Comparison of ENCODE assay signal across 10 cellular contexts in genomic region chr6:1391692-1392309, GRCh38. TPM values are rescaled to one million over a fixed set of nuclear protein-coding genes. Genes with fewer than 3 reads are reported as not detected.
DNase-seq lines count a peak whose midpoint lies in the region; ATAC-seq, FAIRE-seq and TF ChIP-seq lines count a peak whose summit lies in the region.
"Had no signal": no experiment of that assay in that cellular context is flagged by ENCODE, and none has a peak within 500 bp of the region (broad histone marks: within the 10 kb centered on the region; RNA-seq: fewer than 3 reads in every experiment).

No MANE protein-coding gene starts in this region.

- peaks cover 12% of the 10 kb centered on the region for H3K4me1 Mint-ChIP-seq in MCF 10A (ENCODE audit: insufficient read depth, unreplicated experiment)

- no peaks in the 10 kb centered on the region for H3K27me3 Mint-ChIP-seq in MCF 10A (ENCODE audit: insufficient read depth, unreplicated experiment)

- no peak for TF ChIP-seq EP300 in H1 (IDR thresholded peaks at IDR 0.05; ENCODE audit: borderline replicate concordance in 1 of 2, low read depth in 2 of 2, low read length in 2 of 2)

- TF ChIP-seq POLR2A in H1 (IDR thresholded peaks at IDR 0.05; ENCODE audit: control extremely low read depth in 1 of 2, low read depth in 2 of 2, low read length in 2 of 2) = no peak

- peaks cover 2% of the 10 kb centered on the region; the same call in 1 of the 2 replicates for H3K23me2 ChIP-seq in H1 (ENCODE audit: low read depth, low read length)

- H3K4me1 ChIP-seq in mammary epithelial cell (ENCODE audit: insufficient read depth, low read length) = peaks cover 13% of the 10 kb centered on the region
- H3K4me1 ChIP-seq in H1 (replicated peaks in 1 of 4; ENCODE audit: control insufficient read depth in 3 of 4, insufficient read depth in 4 of 4, low read length in 3 of 4) = peaks cover 0 to 33% (median 11%) of the 10 kb centered on the region in 4 experiments; a peak in 6 of 7 replicates
- peaks cover 0 to 35% of the 10 kb centered on the region in 2 donors for H3K4me1 ChIP-seq in muscle layer of duodenum (ENCODE audit: control insufficient read depth in 1 of 2, insufficient read depth in 2 of 2, low read length in 2 of 2)
- H3K4me1 ChIP-seq in urinary bladder (ENCODE audit: insufficient read depth) = no peaks in the 10 kb centered on the region

- H3K9ac ChIP-seq in mammary epithelial cell (ENCODE audit: insufficient read depth, low read length) = no peak overlapping the region
- no peak overlapping the region for H3K9ac ChIP-seq in H1 (replicated peaks in 1 of 4; ENCODE audit: extremely low read depth in 1 of 4, low read depth in 3 of 4, low read length in 3 of 4)

- WGBS in mammary epithelial cell (ENCODE audit: low coverage, missing lambda C conversion rate) = 60% methylated on average over 9 of the region's 12 CpGs
- 12% methylated on average over 12 of the region's 12 CpGs; no CpG with 5 or more reads in 1 of the 2 experiments for WGBS in H1 (ENCODE audit: extremely low coverage in 1 of 2, insufficient coverage in 1 of 2, insufficient read length in 1 of 2, insufficient replicate concordance in 2 of 2, low coverage in 1 of 2, low lambda C conversion rate in 2 of 2, missing lambda C conversion rate in 1 of 2), 2 experiments
- 57% methylated on average over 12 of the region's 12 CpGs for WGBS in urinary bladder

- no peaks in the 10 kb centered on the region for H3K9me3 Mint-ChIP-seq in MCF 10A (ENCODE audit: unreplicated experiment)
- H3K9me3 Mint-ChIP-seq: mesothelial cell of epicardium had no signal

- CTCF ChIA-PET in MCF 10A (lab: Yijun Ruan, JAX) = interaction anchor here (3.0 kb wide), 1 partner anchor 32 kb away, joined by 12 read pairs; no protein-coding TSS in a partner anchor
- CTCF ChIA-PET in mammary epithelial cell (lab: Charles Lee; ENCODE audit: low non-redundant PET) = no interaction called here
- CTCF ChIA-PET in H1 (lab: Charles Lee; ENCODE audit: partially characterized antibody) = interaction anchor here (0.9 to 1.8 kb wide), 6 partner anchors 9 to 216 kb away, joined by 3 to 4 read pairs (median 4); no protein-coding TSS in a partner anchor

- no peak for ATAC-seq in GM21447 (IDR thresholded peaks at IDR 0.05; ENCODE audit: unreplicated experiment)
- ATAC-seq in HG02970 (IDR thresholded peaks at IDR 0.05; ENCODE audit: low FRiP score, unreplicated experiment) = no peak

- no peak overlapping the region for H2BK15ac ChIP-seq in H1 (ENCODE audit: low read length)

- TF ChIP-seq CTCF in MCF 10A (IDR thresholded peaks at IDR 0.05; ENCODE audit: unreplicated experiment) (no peak), mammary epithelial cell (conservative IDR thresholded peaks at IDR 0.05 in 1 of 2, IDR thresholded peaks at IDR 0.05 in 1 of 2; ENCODE audit: extremely low read depth in 1 of 2, insufficient read depth in 1 of 2, low read depth in 1 of 2, low read length in 2 of 2) (no peak), H1 (IDR thresholded peaks at IDR 0.05; ENCODE audit: control extremely low read depth in 1 of 3, insufficient read depth in 1 of 3, low read depth in 1 of 3, low read length in 3 of 3) (no peak)

- H3K27ac Mint-ChIP-seq in MCF 10A (ENCODE audit: low read depth, unreplicated experiment) = no peak overlapping the region
- H3K27ac Mint-ChIP-seq: mesothelial cell of epicardium had no signal

- intact Hi-C loops in MCF 10A (cut with micrococcal nuclease) (no loop called here), mammary epithelial cell (cut with micrococcal nuclease) (loop anchor here (10.0 kb wide), 1 partner anchor 1097 kb away; the partner anchor contains the start of gene DUSP22)

- no peaks in the 10 kb centered on the region for H3K36me3 ChIP-seq in mammary epithelial cell (ENCODE audit: insufficient read depth, low read length)
- peaks cover 0 to 13% (median 0%) of the 10 kb centered on the region in 4 experiments; a peak in 1 of 8 replicates for H3K36me3 ChIP-seq in H1 (ENCODE audit: control insufficient read depth in 2 of 4, insufficient read depth in 4 of 4, low read length in 3 of 4)
- H3K36me3 ChIP-seq in muscle layer of duodenum (ENCODE audit: control insufficient read depth in 1 of 2, insufficient read depth in 2 of 2, low read length in 2 of 2) = no peaks in the 10 kb centered on the region
- H3K36me3 ChIP-seq in urinary bladder (ENCODE audit: insufficient read depth) = no peaks in the 10 kb centered on the region

- no peaks in the 10 kb centered on the region for H3K9me3 ChIP-seq in mammary epithelial cell (replicated peaks; ENCODE audit: insufficient read depth, low read length)
- no peaks in the 10 kb centered on the region for H3K9me3 ChIP-seq in H1 (ENCODE audit: insufficient read depth in 2 of 2, low read depth in 1 of 2, low read length in 1 of 2)
- no peaks in the 10 kb centered on the region for H3K9me3 ChIP-seq in muscle layer of duodenum (ENCODE audit: control insufficient read depth in 1 of 2, low read length in 2 of 2)

- H3K27ac ChIP-seq in mammary epithelial cell (ENCODE audit: insufficient read depth, low read depth, low read length) (no peak overlapping the region), H1 (ENCODE audit: low read depth, low read length) (no peak overlapping the region), muscle layer of duodenum (ENCODE audit: low read length) (peak overlapping the region; percentile 33), urinary bladder (ENCODE audit: low read depth) (no peak overlapping the region)

- H4K20me1 ChIP-seq in mammary epithelial cell (ENCODE audit: insufficient read depth, low read length) (peaks cover 3% of the 10 kb centered on the region), H1 (replicated peaks in 1 of 2; ENCODE audit: control insufficient read depth in 1 of 2, insufficient read depth in 2 of 2, low read length in 2 of 2) (peaks cover 15 to 32% of the 10 kb centered on the region in 2 experiments)

- BruUV-seq in MCF 10A (replicated peaks; lab: Mats Ljungman, UMichigan) (TSS peak; percentile 13), mammary epithelial cell (replicated peaks; lab: Mats Ljungman, UMichigan) (no TSS peak)

- H4K91ac ChIP-seq in H1 (replicated peaks; ENCODE audit: insufficient read length, low read length) = no peak overlapping the region

- H2BK20ac ChIP-seq in H1 (ENCODE audit: low read length) = no peak overlapping the region

- H3K18ac ChIP-seq in H1 (ENCODE audit: extremely low read depth, low read length) = no peak overlapping the region

- H4K8ac ChIP-seq in H1 (ENCODE audit: extremely low read depth, insufficient read depth, low read length) = no peak overlapping the region; the same call in 1 of the 2 replicates

- H2BK12ac ChIP-seq in H1 (ENCODE audit: low read depth, low read length) = no peak overlapping the region

- H3K79me1 ChIP-seq in H1 (ENCODE audit: low read depth, low read length) = no peaks in the 10 kb centered on the region

- H3K4ac ChIP-seq in H1 (replicated peaks; ENCODE audit: insufficient read length, low read depth, low read length) = no peak overlapping the region

- POLR2A ChIA-PET in MCF 10A (lab: Yijun Ruan, JAX) = interaction anchor here (1.0 kb wide), 1 partner anchor 775 kb away, joined by 3 read pairs; no protein-coding TSS in a partner anchor
- POLR2A ChIA-PET in H1 (lab: Charles Lee; ENCODE audit: partially characterized antibody) = interaction anchor here (1.8 to 3.3 kb wide), 2 partner anchors 8 to 9 kb away, joined by 6 to 11 read pairs; no protein-coding TSS in a partner anchor

- dilution Hi-C loops in mammary epithelial cell (cut with HindIII; ENCODE audit: low sequenced_read_pairs) = no loop called here

- H3K56ac ChIP-seq in H1 (replicated peaks; ENCODE audit: insufficient read length, low read depth, low read length) = no peak overlapping the region

- no peak overlapping the region for H2AK5ac ChIP-seq in H1 (ENCODE audit: low read depth, low read length)

- peaks cover 23% of the 10 kb centered on the region for H3K36me3 Mint-ChIP-seq in MCF 10A (ENCODE audit: insufficient read depth, unreplicated experiment)
- H3K36me3 Mint-ChIP-seq: mesothelial cell of epicardium had no signal

- FAIRE-seq in H1 (lab: Jason Lieb, UNC) = no peak
- FAIRE-seq: TTC549 had no signal

- peak overlapping the region; percentile 80 for H3K4me3 Mint-ChIP-seq in MCF 10A (ENCODE audit: unreplicated experiment)
- H3K4me3 Mint-ChIP-seq: mesothelial cell of epicardium had no signal

- H3K14ac ChIP-seq in H1 (ENCODE audit: insufficient read length) = no peak overlapping the region

- no peak overlapping the region for H2AFZ ChIP-seq in mammary epithelial cell (ENCODE audit: low read depth, low read length)
- H2AFZ ChIP-seq in H1 (ENCODE audit: low read length) = no peak overlapping the region

- H3K79me2 ChIP-seq in mammary epithelial cell (ENCODE audit: insufficient read depth, low read length) (no peaks in the 10 kb centered on the region), H1 (ENCODE audit: control insufficient read depth in 1 of 2, insufficient read depth in 2 of 2, low read length in 2 of 2) (no peaks in the 10 kb centered on the region)

- H2BK120ac ChIP-seq in H1 (replicated peaks; ENCODE audit: low read depth, low read length) = no peak overlapping the region

- no peak overlapping the region for H3K23ac ChIP-seq in H1 (ENCODE audit: insufficient read length)

- TF ChIP-seq RAD21 in H1 (IDR thresholded peaks at IDR 0.05 in 1 of 2, conservative IDR thresholded peaks at IDR 0.05 in 1 of 2; ENCODE audit: low read depth in 2 of 2, low read length in 2 of 2) = no peak

- H3K27me3 ChIP-seq in mammary epithelial cell (ENCODE audit: insufficient read depth, low read length) (peaks cover 56% of the 10 kb centered on the region), H1 (replicated peaks in 1 of 4; ENCODE audit: control insufficient read depth in 3 of 4, extremely low read depth in 1 of 4, insufficient read depth in 3 of 4, low read length in 3 of 4) (peaks cover 89 to 100% (median 98%) of the 10 kb centered on the region in 4 experiments), muscle layer of duodenum (ENCODE audit: low read depth, low read length) (peaks cover 59% of the 10 kb centered on the region)

- peak; percentile 20 for DNase-seq in MCF 10A (ENCODE audit: unreplicated experiment)
- DNase-seq in mammary epithelial cell = no peak
- DNase-seq in H1 (ENCODE audit: low read depth in 1 of 2, low spot score in 2 of 2) = no peak
- DNase-seq in RPMI8226 = no peak

- H4K5ac ChIP-seq in H1 (ENCODE audit: insufficient read length, low read depth, low read length) = no peak overlapping the region

- H2BK5ac ChIP-seq in H1 (ENCODE audit: low read depth, low read length) = no peak overlapping the region

- no peak overlapping the region for H3K4me2 ChIP-seq in mammary epithelial cell (ENCODE audit: insufficient read depth, low read depth, low read length)
- no peak overlapping the region for H3K4me2 ChIP-seq in H1 (ENCODE audit: insufficient read depth in 1 of 2, low read depth in 2 of 2, low read length in 2 of 2)

- in situ Hi-C loops in mammary epithelial cell (cut with MboI; ENCODE audit: low sequenced_read_pairs in 2 of 2) = loop anchor here in 1 of 2 donors (25.0 kb wide), 1 partner anchor 804 kb away; no protein-coding TSS in a partner anchor

- H3K4me3 ChIP-seq in mammary epithelial cell (replicated peaks in 1 of 3; ENCODE audit: insufficient read depth in 1 of 3, low read depth in 2 of 3, low read length in 3 of 3) (no peak overlapping the region), H1 (ENCODE audit: extremely low read depth in 1 of 4, insufficient read depth in 2 of 4, low read depth in 3 of 4, low read length in 4 of 4) (no peak overlapping the region), muscle layer of duodenum (ENCODE audit: low read depth in 1 of 2, low read length in 2 of 2) (peak overlapping the region; percentile 60 to 66), urinary bladder (ENCODE audit: low read depth, low read length) (peak overlapping the region; percentile 73)

RNA-seq across cellular contexts. Expression of gene FOXF2, which starts 2.4 kb away (rescaled TPM):
- 8.0 and 10.0 TPM in 2 replicates for total RNA-seq in MCF 10A (2022)
- not detected for total RNA-seq in mammary epithelial cell
- polyA plus RNA-seq in mammary epithelial cell = 0.15 TPM
- polyA minus RNA-seq in mammary epithelial cell = not detected
- total RNA-seq in H1 (2021; fragmentation: NEBNext Ultra II Directional; extraction: Animal tissue kit (Norgen Biotek cat#: 25700)) = not detected in 2 replicates
- 0.05 TPM in 2 replicates for polyA plus RNA-seq in H1 (2011; rRNA removed)
- polyA plus RNA-seq in H1 (2011; cell fraction: cytosol; rRNA removed) = 0.08 TPM
- polyA plus RNA-seq in H1 (2011; cell fraction: nucleus; rRNA removed) = not detected
- polyA plus RNA-seq in H1 (2012, experiment 1 of 2) = not detected in 4 replicates
- not detected for polyA plus RNA-seq in H1 (2012, experiment 2 of 2)
- polyA plus RNA-seq in H1 (2013, experiment 1 of 2) = 0.06 TPM
- polyA plus RNA-seq in H1 (2013, experiment 2 of 2) = not detected
- not detected in 2 replicates for polyA minus RNA-seq in H1 (2011; rRNA and poly(A)+ RNA removed)
- polyA minus RNA-seq in H1 (2011; cell fraction: cytosol; rRNA and poly(A)+ RNA removed) = 0.81 TPM
- polyA minus RNA-seq in H1 (2011; cell fraction: nucleus; rRNA and poly(A)+ RNA removed) = 0.30 TPM
- total RNA-seq in urinary bladder = 6.6 TPM
- polyA plus RNA-seq in urinary bladder = 13.1 TPM

Comparison
In these comparisons a context has a peak if more than half of its experiments do, and no peak if none do; other contexts are left out.
1. H3K4me3 ChIP-seq: peak in muscle layer of duodenum (2 of 2) and urinary bladder (single experiment); none in mammary epithelial cell (0 of 3) and H1 (0 of 4).